ENCODE assay signal across 27 cellular contexts in genomic region chr3:193305356-193305755, GRCh38.
"Had no signal": no experiment of that assay in that cellular context is flagged by ENCODE, and none has a peak within 500 bp of the region (broad histone marks: within the 10 kb centered on the region; RNA-seq: fewer than 3 reads in every experiment).

No MANE protein-coding gene starts in this region.

- H3K27me3 ChIP-seq: neural progenitor cell, ovary, right lobe of liver, sigmoid colon, stomach, thyroid gland, tibial nerve, upper lobe of left lung, vagina had no signal

- FAIRE-seq: small intestine had no signal

- H3K4me1 ChIP-seq: neural progenitor cell, parathyroid adenoma, psoas muscle, right lobe of liver, sigmoid colon, stomach, thyroid gland, tibial nerve, upper lobe of left lung, vagina had no signal

- H3K4me2 ChIP-seq: neural progenitor cell had no signal

- H3K36me3 ChIP-seq: neural progenitor cell, ovary, right lobe of liver, sigmoid colon, stomach, thoracic aorta, thyroid gland, tibial nerve, upper lobe of left lung, vagina had no signal

- H3K4me1 Mint-ChIP-seq: natural killer cell; nephron; neural progenitor cell; stimulated activated effector memory CD8-positive, alpha-beta T cell treated with anti-CD3 and anti-CD28 coated beads, Interleukin-12 subunit alpha, Interleukin-12 subunit beta, amount 100 ng/mL, for 72 hours; stimulated activated naive B cell treated with anti-CD40 and anti-IgM and Interleukin-4, amounts not matched to agents 10 μg/mL and 1 μg/mL and 100 μg/mL, for 72 hours had no signal

- H3K9me3 ChIP-seq: ovary, psoas muscle, right lobe of liver, sigmoid colon, stomach, thoracic aorta, thyroid gland, tibial nerve, upper lobe of left lung, vagina had no signal

- H3K36me3 Mint-ChIP-seq: natural killer cell; neural progenitor cell; stimulated activated effector memory CD8-positive, alpha-beta T cell treated with anti-CD3 and anti-CD28 coated beads, Interleukin-12 subunit alpha, Interleukin-12 subunit beta, amount 100 ng/mL, for 72 hours; stimulated activated naive B cell treated with anti-CD40 and anti-IgM and Interleukin-4, amounts not matched to agents 10 μg/mL and 1 μg/mL and 100 μg/mL, for 72 hours had no signal

- H3K9me3 Mint-ChIP-seq: nephron; neural progenitor cell; stimulated activated naive B cell treated with anti-CD40 and anti-IgM and Interleukin-4, amounts not matched to agents 10 μg/mL and 1 μg/mL and 100 μg/mL, for 72 hours; stimulated activated naive CD8-positive, alpha-beta T cell treated with anti-CD3 and anti-CD28 coated beads, Interleukin-15, Interleukin-2, amounts not matched to agents 100 ng/mL and 50 ng/mL, for 24 hours had no signal

- H3K4me3 ChIP-seq: neural progenitor cell, ovary, psoas muscle, right lobe of liver, sigmoid colon, stomach, thoracic aorta, thyroid gland, tibial nerve, upper lobe of left lung, vagina had no signal

- DNase-seq: natural killer cell; occipital lobe; ovary; posterior cingulate gyrus; psoas muscle; right cardiac atrium; right lobe of liver; sigmoid colon; small intestine; stimulated activated CD4-positive, alpha-beta T cell treated with anti-CD3 and anti-CD28 coated beads, Interleukin-15, amount 100 ng/mL, for 24 hours; stimulated activated CD4-positive, alpha-beta T cell treated with anti-CD3 and anti-CD28 coated beads, Interleukin-2, amount 100 ng/mL, for 24 hours; stimulated activated CD4-positive, alpha-beta T cell treated with anti-CD3 and anti-CD28 coated beads, Interleukin-2, amount 100 ng/mL, for 48 hours; stimulated activated CD4-positive, alpha-beta T cell treated with anti-CD3 and anti-CD28 coated beads, Interleukin-4, amount 100 ng/mL, for 24 hours; stimulated activated naive B cell treated with anti-CD40 and anti-IgM and Interleukin-4, amounts not matched to agents 10 μg/mL and 1 μg/mL and 100 μg/mL, for 72 hours; stimulated activated naive CD4-positive, alpha-beta T cell treated with Interleukin-2 at 50 U/mL for 16 hours; stomach; thyroid gland; upper lobe of left lung had no signal

- H3K4me3 Mint-ChIP-seq: natural killer cell; nephron; neural progenitor cell; stimulated activated effector memory CD8-positive, alpha-beta T cell treated with anti-CD3 and anti-CD28 coated beads, Interleukin-12 subunit alpha, Interleukin-12 subunit beta, amount 100 ng/mL, for 72 hours; stimulated activated naive B cell treated with anti-CD40 and anti-IgM and Interleukin-4, amounts not matched to agents 10 μg/mL and 1 μg/mL and 100 μg/mL, for 72 hours; stimulated activated naive CD8-positive, alpha-beta T cell treated with anti-CD3 and anti-CD28 coated beads, Interleukin-15, Interleukin-2, amounts not matched to agents 100 ng/mL and 50 ng/mL, for 24 hours had no signal

- H3K27ac ChIP-seq: neural progenitor cell, ovary, parathyroid adenoma, psoas muscle, right lobe of liver, sigmoid colon, stomach, thoracic aorta, thyroid gland, tibial nerve, upper lobe of left lung, vagina had no signal

- H3K27ac Mint-ChIP-seq: natural killer cell; nephron; neural progenitor cell; progenitor cell of endocrine pancreas; stimulated activated effector memory CD8-positive, alpha-beta T cell treated with anti-CD3 and anti-CD28 coated beads, Interleukin-12 subunit alpha, Interleukin-12 subunit beta, amount 100 ng/mL, for 72 hours; stimulated activated naive B cell treated with anti-CD40 and anti-IgM and Interleukin-4, amounts not matched to agents 10 μg/mL and 1 μg/mL and 100 μg/mL, for 72 hours; stimulated activated naive CD8-positive, alpha-beta T cell treated with anti-CD3 and anti-CD28 coated beads, Interleukin-15, Interleukin-2, amounts not matched to agents 100 ng/mL and 50 ng/mL, for 24 hours had no signal

- H2AFZ ChIP-seq: neural progenitor cell, parathyroid adenoma had no signal

- H3K79me2 ChIP-seq: parathyroid adenoma had no signal

- H3K27me3 Mint-ChIP-seq: progenitor cell of endocrine pancreas; stimulated activated naive CD8-positive, alpha-beta T cell treated with anti-CD3 and anti-CD28 coated beads, Interleukin-15, Interleukin-2, amounts not matched to agents 100 ng/mL and 50 ng/mL, for 24 hours had no signal
